Comparison of ENCODE assay signal across 9 cellular contexts in genomic region chr2:56206250-56206649, GRCh38.
"Had no signal": no experiment of that assay in that cellular context is flagged by ENCODE, and none has a peak within 500 bp of the region (broad histone marks: within the 10 kb centered on the region; RNA-seq: fewer than 3 reads in every experiment).

No MANE protein-coding gene starts in this region.

- H3K36me3 Mint-ChIP-seq: IgD-negative memory B cell had no signal

- H3K4me3 ChIP-seq: HAP-1 had no signal

- ATAC-seq: HCT116 had no signal

- H3K36me3 ChIP-seq: HAP-1 had no signal

- H3K4me1 ChIP-seq: HAP-1 had no signal

- H3K27ac Mint-ChIP-seq: IgD-negative memory B cell had no signal

- DNase-seq: GOT3, H7, Karpas-422, KBM-7 had no signal

- FAIRE-seq: HTR-8/SVneo had no signal

- H3K9ac ChIP-seq: KMS-11 had no signal

- H3K4me2 ChIP-seq: KMS-11 had no signal

- H3K27ac ChIP-seq: KMS-11 had no signal

- H3K27me3 Mint-ChIP-seq: IgD-negative memory B cell had no signal

- H3K4me1 Mint-ChIP-seq: IgD-negative memory B cell had no signal

- H3K9me3 ChIP-seq: HAP-1 had no signal
